ENCODE assay signal across 16 cellular contexts in the genomic region with DNA sequence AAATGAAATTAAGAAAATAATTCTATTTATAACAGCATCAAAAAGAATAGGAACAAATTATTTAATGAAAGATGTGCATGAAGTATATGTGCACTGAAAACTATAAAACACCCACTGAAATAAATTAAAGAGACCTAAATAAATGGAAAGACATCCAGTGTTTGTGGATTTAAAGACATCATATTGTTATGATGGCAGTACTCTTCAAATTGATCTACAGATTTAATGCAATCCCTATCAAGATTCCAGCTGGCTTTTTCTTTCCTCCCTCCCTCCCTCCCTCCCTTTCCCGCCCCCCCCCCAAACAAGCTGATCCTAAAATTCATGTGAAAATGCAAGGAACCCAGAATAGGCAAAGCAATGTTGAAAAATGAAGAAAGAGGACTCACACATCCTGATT.
A peak's percentile ranks its signal among the peaks of the same experiment; 100 is the strongest.
DNase-seq lines count a peak whose midpoint lies in the region; ATAC-seq and TF ChIP-seq lines count a peak whose summit lies in the region.
"Had no signal": no experiment of that assay in that cellular context is flagged by ENCODE, and none has a peak within 500 bp of the region (broad histone marks: within the 10 kb centered on the region; RNA-seq: fewer than 3 reads in every experiment).

No MANE protein-coding gene starts in this region.

- WGBS in body of pancreas, 2 donors = 83 to 96% methylated on average over 1 of the region's 1 CpG

- H3K4me3 ChIP-seq in ascending aorta (no peak overlapping the region), thoracic aorta (no peak overlapping the region), uterus (no peak overlapping the region), body of pancreas (no peak overlapping the region)
- H3K4me3 ChIP-seq: GM23338 had no signal

- H3K27ac ChIP-seq in ascending aorta (peak overlapping the region; percentile 4 to 64), thoracic aorta (peak overlapping the region; percentile 54), uterus (peak overlapping the region; percentile 28 to 84), body of pancreas (no peak overlapping the region)

- peak overlapping the region; percentile 63 for H3K27ac Mint-ChIP-seq in mesothelial cell of epicardium
- H3K27ac Mint-ChIP-seq: CD4-positive, alpha-beta memory T cell; GM23338; H9 had no signal

- TF ChIP-seq POLR2A in uterus (IDR thresholded peaks at IDR 0.05) = no peak
- no peak for TF ChIP-seq POLR2A in body of pancreas (IDR thresholded peaks at IDR 0.05)

- DNase-seq in ascending aorta (ENCODE audit: low spot score in 2 of 2) (no peak), mesothelial cell of epicardium (ENCODE audit: low spot score in 2 of 2, unreplicated experiment in 2 of 2) (no peak), thoracic aorta (ENCODE audit: low spot score) (no peak), uterus (no peak), NCI-H2196 treated with DMSO at 0.1 percent for 48 hours (lab: John Stamatoyannopoulos, UW; ENCODE audit: unreplicated experiment) (no peak), body of pancreas (no peak)
- DNase-seq: C1 segment of cervical spinal cord; Calu3; CD4-positive, alpha-beta memory T cell; COR-L47; DMS53; DMS79 treated with DMSO at 0.1 percent for 48 hours; GF-D8; H9 had no signal

- H3K9me3 ChIP-seq in ascending aorta (no peaks in the 10 kb centered on the region), thoracic aorta (no peaks in the 10 kb centered on the region), uterus (no peaks in the 10 kb centered on the region), body of pancreas (no peaks in the 10 kb centered on the region)

- H3K27me3 ChIP-seq in ascending aorta (no peaks in the 10 kb centered on the region), thoracic aorta (replicated peaks; ENCODE audit: insufficient read depth) (no peaks in the 10 kb centered on the region), uterus (no peaks in the 10 kb centered on the region), body of pancreas (no peaks in the 10 kb centered on the region)

- no peaks in the 10 kb centered on the region for H3K27me3 Mint-ChIP-seq in mesothelial cell of epicardium (ENCODE audit: low read depth)
- H3K27me3 Mint-ChIP-seq: CD4-positive, alpha-beta memory T cell had no signal

- TF ChIP-seq CTCF in ascending aorta (IDR thresholded peaks at IDR 0.05) = no peak
- TF ChIP-seq CTCF in mesothelial cell of epicardium (IDR thresholded peaks at IDR 0.05; ENCODE audit: unreplicated experiment) = no peak
- no peak for TF ChIP-seq CTCF in thoracic aorta (IDR thresholded peaks at IDR 0.05)
- no peak for TF ChIP-seq CTCF in uterus (IDR thresholded peaks at IDR 0.05)
- TF ChIP-seq CTCF in body of pancreas (IDR thresholded peaks at IDR 0.05) = no peak

- peaks cover 2% of the 10 kb centered on the region for H3K36me3 Mint-ChIP-seq in mesothelial cell of epicardium

- intact Hi-C loops in ascending aorta (cut with DNase I) (no loop called here), uterus (cut with DNase I; ENCODE audit: low total_unique reads) (no loop called here), body of pancreas (cut with DNase I) (no loop called here)

- H3K4me3 Mint-ChIP-seq in mesothelial cell of epicardium = no peak overlapping the region
- H3K4me3 Mint-ChIP-seq: CD4-positive, alpha-beta memory T cell; GM23338; H9 had no signal

- H3K9me3 Mint-ChIP-seq in mesothelial cell of epicardium = peaks cover 5% of the 10 kb centered on the region
- H3K9me3 Mint-ChIP-seq: CD4-positive, alpha-beta memory T cell; GM23338; H9 had no signal

- H3K4me1 Mint-ChIP-seq in mesothelial cell of epicardium = peaks cover 46% of the 10 kb centered on the region

- no peaks in the 10 kb centered on the region for H3K36me3 ChIP-seq in ascending aorta
- H3K36me3 ChIP-seq in thoracic aorta = no peaks in the 10 kb centered on the region
- no peaks in the 10 kb centered on the region for H3K36me3 ChIP-seq in uterus
- H3K36me3 ChIP-seq in body of pancreas (replicated peaks in 1 of 2; ENCODE audit: insufficient read depth in 1 of 2, low read depth in 2 of 2) = no peaks in the 10 kb centered on the region

- no peak for ATAC-seq in thoracic aorta (ENCODE audit: insufficient number of reproducible peaks, low FRiP score, low read depth)
- no peak for ATAC-seq in body of pancreas
- ATAC-seq: GM23338, HCT116 had no signal

- peaks cover 11 to 44% of the 10 kb centered on the region in 2 donors for H3K4me1 ChIP-seq in ascending aorta
- H3K4me1 ChIP-seq in thoracic aorta (ENCODE audit: control insufficient read depth in 1 of 2, low read depth in 2 of 2) = peaks cover 49 to 83% of the 10 kb centered on the region in 2 donors
- peaks cover 0 to 20% of the 10 kb centered on the region in 2 donors for H3K4me1 ChIP-seq in uterus
- H3K4me1 ChIP-seq in body of pancreas = peaks cover 49% of the 10 kb centered on the region

Comparison
In these comparisons a context has a peak if more than half of its experiments do, and no peak if none do; other contexts are left out.
1. H3K27ac ChIP-seq: peak in ascending aorta (2 of 2), thoracic aorta (2 of 2) and uterus (2 of 2); none in body of pancreas (0 of 4).